14 cellular contexts compared by ENCODE assay signal in genomic region chr18:10660485-10660884, GRCh38.
DNase-seq lines count a peak whose midpoint lies in the region; ATAC-seq and TF ChIP-seq lines count a peak whose summit lies in the region.
"Had no signal": no experiment of that assay in that cellular context is flagged by ENCODE, and none has a peak within 500 bp of the region (broad histone marks: within the 10 kb centered on the region; RNA-seq: fewer than 3 reads in every experiment).

No MANE protein-coding gene starts in this region.

- CTCF ChIA-PET in activated naive CD4-positive, alpha-beta T cell treated with anti-CD3 and anti-CD28 coated beads for 36 hours (lab: Charles Lee): no interaction called here
- CTCF ChIA-PET in naive thymus-derived CD4-positive, alpha-beta T cell (lab: Charles Lee): no interaction called here

- H3K36me3 ChIP-seq in naive thymus-derived CD4-positive, alpha-beta T cell (ENCODE audit: control insufficient read depth in 2 of 3, insufficient read depth in 3 of 3, low read length in 3 of 3): no peaks in the 10 kb centered on the region

- ATAC-seq in omental fat pad (ENCODE audit: low FRiP score) (peak; percentile 55), HG03442 (IDR thresholded peaks at IDR 0.05; ENCODE audit: unreplicated experiment) (no peak), GM21786 (IDR thresholded peaks at IDR 0.05; ENCODE audit: unreplicated experiment) (no peak)
- ATAC-seq in naive thymus-derived CD4-positive, alpha-beta T cell: no peak
- ATAC-seq: CD8-positive, alpha-beta T cell; PC-3 had no signal

- H3K27ac Mint-ChIP-seq in activated naive CD4-positive, alpha-beta T cell treated with anti-CD3 and anti-CD28 coated beads for 36 hours: no peak overlapping the region
- no peak overlapping the region for H3K27ac Mint-ChIP-seq in naive thymus-derived CD4-positive, alpha-beta T cell
- H3K27ac Mint-ChIP-seq: CD8-positive, alpha-beta T cell had no signal

- no peaks in the 10 kb centered on the region for H3K4me1 Mint-ChIP-seq in activated naive CD4-positive, alpha-beta T cell treated with anti-CD3 and anti-CD28 coated beads for 36 hours (ENCODE audit: low read depth)
- peaks cover 0 to 2% (median 0%) of the 10 kb centered on the region in 7 donors for H3K4me1 Mint-ChIP-seq in naive thymus-derived CD4-positive, alpha-beta T cell

- H3K9me3 Mint-ChIP-seq in activated naive CD4-positive, alpha-beta T cell treated with anti-CD3 and anti-CD28 coated beads for 36 hours: no peaks in the 10 kb centered on the region
- peaks cover 0 to 6% (median 0%) of the 10 kb centered on the region in 11 donors for H3K9me3 Mint-ChIP-seq in naive thymus-derived CD4-positive, alpha-beta T cell
- H3K9me3 Mint-ChIP-seq: H9 had no signal

- intact Hi-C loops in activated naive CD4-positive, alpha-beta T cell treated with anti-CD3 and anti-CD28 coated beads for 36 hours (cut with micrococcal nuclease): no loop called here
- intact Hi-C loops in naive thymus-derived CD4-positive, alpha-beta T cell (cut with micrococcal nuclease): no loop called here

- TF ChIP-seq CTCF in fibroblast of mammary gland (conservative IDR thresholded peaks at IDR 0.05; ENCODE audit: control insufficient read depth, insufficient read depth, low read depth, low read length) (no peak), omental fat pad (IDR thresholded peaks at IDR 0.05) (no peak)

- H3K27me3 Mint-ChIP-seq in activated naive CD4-positive, alpha-beta T cell treated with anti-CD3 and anti-CD28 coated beads for 36 hours (ENCODE audit: low read depth): peaks cover 6% of the 10 kb centered on the region
- peaks cover 0 to 38% (median 3%) of the 10 kb centered on the region in 5 donors for H3K27me3 Mint-ChIP-seq in naive thymus-derived CD4-positive, alpha-beta T cell

- H3K36me3 Mint-ChIP-seq in activated naive CD4-positive, alpha-beta T cell treated with anti-CD3 and anti-CD28 coated beads for 36 hours (ENCODE audit: low read depth): no peaks in the 10 kb centered on the region
- no peaks in the 10 kb centered on the region for H3K36me3 Mint-ChIP-seq in naive thymus-derived CD4-positive, alpha-beta T cell
- H3K36me3 Mint-ChIP-seq: CD8-positive, alpha-beta T cell had no signal

- H3K4me3 ChIP-seq in fibroblast of mammary gland (ENCODE audit: control insufficient read depth, low read depth, low read length): no peak overlapping the region
- no peak overlapping the region for H3K4me3 ChIP-seq in naive thymus-derived CD4-positive, alpha-beta T cell (ENCODE audit: low read length)
- H3K4me3 ChIP-seq: lung had no signal

- DNase-seq in Daoy (ENCODE audit: low read depth): peak; percentile 67
- DNase-seq in NAMALWA (ENCODE audit: low spot score): peak; percentile 67
- peak; percentile 83 for DNase-seq in fibroblast of mammary gland (ENCODE audit: low read depth)
- DNase-seq in omental fat pad (ENCODE audit: low spot score): no peak
- DNase-seq in activated naive CD4-positive, alpha-beta T cell treated with anti-CD3 and anti-CD28 coated beads for 36 hours: no peak
- no peak for DNase-seq in naive thymus-derived CD4-positive, alpha-beta T cell
- DNase-seq: activated naive CD4-positive, alpha-beta T cell treated with Interleukin-2 at 50 U/mL for 16 hours; CD8-positive, alpha-beta T cell; H9; NCI-H1436; PC-3 had no signal

- no peaks in the 10 kb centered on the region for H3K9me3 ChIP-seq in naive thymus-derived CD4-positive, alpha-beta T cell (ENCODE audit: control insufficient read depth in 2 of 3, low read length in 3 of 3)

- H3K4me1 ChIP-seq in naive thymus-derived CD4-positive, alpha-beta T cell (ENCODE audit: control insufficient read depth in 2 of 2, insufficient read depth in 2 of 2, low read length in 2 of 2): no peaks in the 10 kb centered on the region

- POLR2A ChIA-PET in naive thymus-derived CD4-positive, alpha-beta T cell (lab: Charles Lee): no interaction called here

- H3K4me3 Mint-ChIP-seq in activated naive CD4-positive, alpha-beta T cell treated with anti-CD3 and anti-CD28 coated beads for 36 hours: no peak overlapping the region
- H3K4me3 Mint-ChIP-seq in naive thymus-derived CD4-positive, alpha-beta T cell: no peak overlapping the region
- H3K4me3 Mint-ChIP-seq: CD8-positive, alpha-beta T cell; H9 had no signal

- no peak overlapping the region for H3K27ac ChIP-seq in naive thymus-derived CD4-positive, alpha-beta T cell (ENCODE audit: low read depth, low read length)

- no peaks in the 10 kb centered on the region for H3K27me3 ChIP-seq in naive thymus-derived CD4-positive, alpha-beta T cell (ENCODE audit: control insufficient read depth in 2 of 2, insufficient read depth in 2 of 2, low read length in 2 of 2)

Comparison
In these comparisons a context has a peak if more than half of its experiments do, and no peak if none do; other contexts are left out.
1. DNase-seq: peak in Daoy (single experiment), NAMALWA (single experiment) and fibroblast of mammary gland (single experiment); none in omental fat pad (single experiment), activated naive CD4-positive, alpha-beta T cell treated with anti-CD3 and anti-CD28 coated beads for 36 hours (single experiment) and naive thymus-derived CD4-positive, alpha-beta T cell (0 of 9).